In the genomic region with DNA sequence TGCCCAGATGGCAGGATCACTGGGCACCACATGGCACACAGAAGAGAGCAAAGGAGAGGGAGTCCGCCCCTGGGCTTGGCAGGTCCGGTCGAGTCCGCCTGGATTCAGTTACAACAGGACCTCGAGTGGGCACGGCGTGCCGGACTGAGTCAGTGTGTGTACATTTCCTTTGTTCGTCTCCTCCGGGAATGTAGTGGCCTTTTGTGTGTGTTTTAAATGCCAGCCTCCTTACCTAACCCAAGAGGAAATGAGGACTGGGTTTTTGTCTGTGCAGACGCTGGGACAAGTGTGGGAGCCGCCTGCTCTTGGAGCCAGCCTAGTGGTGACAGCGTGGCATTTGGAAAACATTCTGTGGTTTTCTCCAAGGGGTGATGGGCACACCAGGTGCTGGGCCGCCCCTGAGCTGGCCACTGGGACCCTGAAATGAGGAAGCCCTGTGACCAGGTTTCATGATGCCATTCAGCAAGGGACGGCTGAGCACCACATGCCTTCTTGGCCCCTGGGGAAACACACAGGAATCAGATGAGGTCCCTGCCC, we compare ENCODE assay signal across 9 cellular contexts. TPM values are rescaled to one million over a fixed set of nuclear protein-coding genes. Genes with fewer than 3 reads are reported as not detected.
A peak's percentile ranks its signal among the peaks of the same experiment; 100 is the strongest.
DNase-seq lines count a peak whose midpoint lies in the region; ATAC-seq and TF ChIP-seq lines count a peak whose summit lies in the region.
"Had no signal": no experiment of that assay in that cellular context is flagged by ENCODE, and none has a peak within 500 bp of the region (broad histone marks: within the 10 kb centered on the region; RNA-seq: fewer than 3 reads in every experiment).

No MANE protein-coding gene starts in this region.

- ATAC-seq in HG02571 (IDR thresholded peaks at IDR 0.05; ENCODE audit: unreplicated experiment): no peak
- ATAC-seq in naive thymus-derived CD8-positive, alpha-beta T cell: no peak

- DNase-seq in Daoy (ENCODE audit: low read depth): peak; percentile 96
- DNase-seq in NCI-H2107 (lab: John Stamatoyannopoulos, UW): peak; percentile 49
- DNase-seq in chondrocyte (ENCODE audit: low spot score): no peak
- no peak for DNase-seq in nephron progenitor cell
- DNase-seq in NCI-H1436 (lab: John Stamatoyannopoulos, UW): no peak
- no peak for DNase-seq in naive thymus-derived CD8-positive, alpha-beta T cell
- DNase-seq in NCI-H1436 treated with DMSO at 0.1 percent for 48 hours (lab: John Stamatoyannopoulos, UW): no peak
- DNase-seq: gastrocnemius medialis had no signal

- no peaks in the 10 kb centered on the region for H3K27me3 Mint-ChIP-seq in chondrocyte (ENCODE audit: low read depth)
- H3K27me3 Mint-ChIP-seq in nephron progenitor cell (ENCODE audit: low read depth, poor library complexity): peaks cover 5% of the 10 kb centered on the region
- H3K27me3 Mint-ChIP-seq in naive thymus-derived CD8-positive, alpha-beta T cell: peaks cover 0 to 22% (median 7%) of the 10 kb centered on the region in 5 donors

- H3K4me3 Mint-ChIP-seq in chondrocyte (ENCODE audit: unreplicated experiment): peak overlapping the region; percentile 55
- no peak overlapping the region for H3K4me3 Mint-ChIP-seq in nephron progenitor cell
- H3K4me3 Mint-ChIP-seq in naive thymus-derived CD8-positive, alpha-beta T cell: peak overlapping the region in 1 of 10 donors; percentile 6

- H3K9me3 Mint-ChIP-seq in chondrocyte (ENCODE audit: low read depth) (no peaks in the 10 kb centered on the region), nephron progenitor cell (no peaks in the 10 kb centered on the region)
- H3K9me3 Mint-ChIP-seq in naive thymus-derived CD8-positive, alpha-beta T cell: no peaks in the 10 kb centered on the region

- H3K27ac Mint-ChIP-seq in chondrocyte (ENCODE audit: unreplicated experiment) (peak overlapping the region; percentile 98), nephron progenitor cell (peak overlapping the region; percentile 13)
- H3K27ac Mint-ChIP-seq in naive thymus-derived CD8-positive, alpha-beta T cell: peak overlapping the region in 1 of 10 donors; percentile 21

- TF ChIP-seq CTCF in chondrocyte (IDR thresholded peaks at IDR 0.05): peak; percentile 54
- no peak for TF ChIP-seq CTCF in nephron progenitor cell (IDR thresholded peaks at IDR 0.05)

- POLR2A ChIA-PET in naive thymus-derived CD8-positive, alpha-beta T cell (lab: Charles Lee): no interaction called here

- H3K4me1 Mint-ChIP-seq in chondrocyte (ENCODE audit: low read depth) (peaks cover 98% of the 10 kb centered on the region), nephron progenitor cell (peaks cover 57% of the 10 kb centered on the region)
- peaks cover 0 to 55% (median 2%) of the 10 kb centered on the region in 4 donors for H3K4me1 Mint-ChIP-seq in naive thymus-derived CD8-positive, alpha-beta T cell

- H3K36me3 Mint-ChIP-seq in chondrocyte (ENCODE audit: low read depth): peaks cover 5% of the 10 kb centered on the region
- no peaks in the 10 kb centered on the region for H3K36me3 Mint-ChIP-seq in nephron progenitor cell (ENCODE audit: low read depth)
- no peaks in the 10 kb centered on the region for H3K36me3 Mint-ChIP-seq in naive thymus-derived CD8-positive, alpha-beta T cell

RNA-seq across cellular contexts. Expression of gene NEK6, which starts 9.6 kb away (rescaled TPM):
- total RNA-seq in Daoy (2014; rRNA removed; shearing (Covaris generic)): 40.6 and 41.9 TPM in 2 replicates
- 99.9 to 110 TPM (median 107 TPM) in 3 replicates for total RNA-seq in chondrocyte
- total RNA-seq in naive thymus-derived CD8-positive, alpha-beta T cell: 1 to 10 TPM in 1 of 2 experiments, under 1 TPM in 1; 0.83 to 1.2 TPM
- 1 to 10 TPM in 1 of 3 donors, under 1 TPM in 1, not detected in 1; 0.37 to 1.7 TPM for polyA plus RNA-seq in naive thymus-derived CD8-positive, alpha-beta T cell

Comparison
In these comparisons a context has a peak if more than half of its experiments do, and no peak if none do; other contexts are left out.
1. DNase-seq: peak in Daoy (single experiment) and NCI-H2107 (single experiment); none in chondrocyte (single experiment), nephron progenitor cell (single experiment), NCI-H1436 (single experiment), naive thymus-derived CD8-positive, alpha-beta T cell (0 of 10) and NCI-H1436 treated with DMSO at 0.1 percent for 48 hours (single experiment).
2. RNA of gene NEK6, which starts 9.6 kb away (total RNA-seq): 99.9 to 110 TPM in chondrocyte and 40.6 to 41.9 TPM in Daoy; 0.83 to 1.2 TPM in naive thymus-derived CD8-positive, alpha-beta T cell; every median in the first group is over 10 times any median in the second.